ENCODE assay signal across 1 cellular context in the genomic region with DNA sequence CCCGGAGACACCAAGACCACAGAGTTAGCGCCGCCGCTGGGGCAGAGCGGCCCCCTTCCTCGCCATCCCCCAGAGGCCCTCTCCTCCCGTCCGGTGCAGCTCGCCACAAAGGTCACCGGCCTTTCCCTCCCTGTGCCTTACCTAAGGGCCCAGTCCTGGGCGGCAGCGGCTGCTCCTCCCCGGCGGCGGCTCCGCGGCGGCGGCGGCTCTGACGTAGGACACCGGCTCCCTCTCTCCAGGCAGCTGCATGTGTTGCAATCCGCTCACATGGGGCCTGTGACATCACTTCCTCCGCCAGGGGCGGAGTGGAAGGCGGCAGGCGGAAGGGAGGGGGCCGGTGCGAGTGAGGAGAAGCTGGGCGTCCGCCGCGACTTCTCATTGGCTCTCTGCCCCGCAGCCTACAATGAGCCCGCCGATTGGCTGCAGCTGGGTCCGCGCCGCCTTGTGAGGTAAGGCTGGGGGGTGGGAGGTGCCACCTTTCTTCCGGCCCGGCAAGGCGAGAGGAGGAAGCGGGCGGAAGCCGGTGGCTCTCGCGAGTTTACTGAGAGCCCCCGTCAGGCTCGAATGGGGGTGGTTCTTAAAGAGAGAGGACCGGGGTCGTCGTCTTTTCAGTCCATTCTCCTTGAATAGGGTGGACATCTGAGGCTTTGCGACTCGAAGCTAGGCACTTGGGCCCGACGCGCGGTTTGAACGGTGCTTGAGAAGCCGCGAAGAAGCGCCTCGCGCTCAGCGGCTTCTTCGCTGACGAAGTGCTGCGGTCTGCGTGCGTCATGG.
A peak's percentile ranks its signal among the peaks of the same experiment; 100 is the strongest.
TF ChIP-seq lines count a peak whose summit lies in the region.

Gene ETF1, minus strand, starts transcription at position 281 of the 774 bp plus-strand sequence. CDS start 318 bp downstream, outside the sequence.

TF ChIP-seq in HepG2, 621 proteins besides CTCF, POLR2A, EP300 and RAD21 (continued from another document and continues in another):
- TF ChIP-seq, protein P1, sequence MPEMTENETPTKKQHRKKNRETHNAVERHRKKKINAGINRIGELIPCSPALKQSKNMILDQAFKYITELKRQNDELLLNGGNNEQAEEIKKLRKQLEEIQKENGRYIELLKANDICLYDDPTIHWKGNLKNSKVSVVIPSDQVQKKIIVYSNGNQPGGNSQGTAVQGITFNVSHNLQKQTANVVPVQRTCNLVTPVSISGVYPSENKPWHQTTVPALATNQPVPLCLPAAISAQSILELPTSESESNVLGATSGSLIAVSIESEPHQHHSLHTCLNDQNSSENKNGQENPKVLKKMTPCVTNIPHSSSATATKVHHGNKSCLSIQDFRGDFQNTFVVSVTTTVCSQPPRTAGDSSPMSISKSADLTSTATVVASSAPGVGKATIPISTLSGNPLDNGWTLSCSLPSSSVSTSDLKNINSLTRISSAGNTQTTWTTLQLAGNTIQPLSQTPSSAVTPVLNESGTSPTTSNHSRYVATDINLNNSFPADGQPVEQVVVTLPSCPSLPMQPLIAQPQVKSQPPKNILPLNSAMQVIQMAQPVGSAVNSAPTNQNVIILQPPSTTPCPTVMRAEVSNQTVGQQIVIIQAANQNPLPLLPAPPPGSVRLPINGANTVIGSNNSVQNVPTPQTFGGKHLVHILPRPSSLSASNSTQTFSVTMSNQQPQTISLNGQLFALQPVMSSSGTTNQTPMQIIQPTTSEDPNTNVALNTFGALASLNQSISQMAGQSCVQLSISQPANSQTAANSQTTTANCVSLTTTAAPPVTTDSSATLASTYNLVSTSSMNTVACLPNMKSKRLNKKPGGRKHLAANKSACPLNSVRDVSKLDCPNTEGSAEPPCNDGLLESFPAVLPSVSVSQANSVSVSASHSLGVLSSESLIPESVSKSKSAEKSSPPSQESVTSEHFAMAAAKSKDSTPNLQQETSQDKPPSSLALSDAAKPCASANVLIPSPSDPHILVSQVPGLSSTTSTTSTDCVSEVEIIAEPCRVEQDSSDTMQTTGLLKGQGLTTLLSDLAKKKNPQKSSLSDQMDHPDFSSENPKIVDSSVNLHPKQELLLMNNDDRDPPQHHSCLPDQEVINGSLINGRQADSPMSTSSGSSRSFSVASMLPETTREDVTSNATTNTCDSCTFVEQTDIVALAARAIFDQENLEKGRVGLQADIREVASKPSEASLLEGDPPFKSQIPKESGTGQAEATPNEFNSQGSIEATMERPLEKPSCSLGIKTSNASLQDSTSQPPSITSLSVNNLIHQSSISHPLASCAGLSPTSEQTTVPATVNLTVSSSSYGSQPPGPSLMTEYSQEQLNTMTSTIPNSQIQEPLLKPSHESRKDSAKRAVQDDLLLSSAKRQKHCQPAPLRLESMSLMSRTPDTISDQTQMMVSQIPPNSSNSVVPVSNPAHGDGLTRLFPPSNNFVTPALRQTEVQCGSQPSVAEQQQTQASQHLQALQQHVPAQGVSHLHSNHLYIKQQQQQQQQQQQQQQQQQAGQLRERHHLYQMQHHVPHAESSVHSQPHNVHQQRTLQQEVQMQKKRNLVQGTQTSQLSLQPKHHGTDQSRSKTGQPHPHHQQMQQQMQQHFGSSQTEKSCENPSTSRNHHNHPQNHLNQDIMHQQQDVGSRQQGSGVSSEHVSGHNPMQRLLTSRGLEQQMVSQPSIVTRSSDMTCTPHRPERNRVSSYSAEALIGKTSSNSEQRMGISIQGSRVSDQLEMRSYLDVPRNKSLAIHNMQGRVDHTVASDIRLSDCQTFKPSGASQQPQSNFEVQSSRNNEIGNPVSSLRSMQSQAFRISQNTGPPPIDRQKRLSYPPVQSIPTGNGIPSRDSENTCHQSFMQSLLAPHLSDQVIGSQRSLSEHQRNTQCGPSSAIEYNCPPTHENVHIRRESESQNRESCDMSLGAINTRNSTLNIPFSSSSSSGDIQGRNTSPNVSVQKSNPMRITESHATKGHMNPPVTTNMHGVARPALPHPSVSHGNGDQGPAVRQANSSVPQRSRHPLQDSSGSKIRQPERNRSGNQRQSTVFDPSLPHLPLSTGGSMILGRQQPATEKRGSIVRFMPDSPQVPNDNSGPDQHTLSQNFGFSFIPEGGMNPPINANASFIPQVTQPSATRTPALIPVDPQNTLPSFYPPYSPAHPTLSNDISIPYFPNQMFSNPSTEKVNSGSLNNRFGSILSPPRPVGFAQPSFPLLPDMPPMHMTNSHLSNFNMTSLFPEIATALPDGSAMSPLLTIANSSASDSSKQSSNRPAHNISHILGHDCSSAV (CRISPR knock-in tag; IDR thresholded peaks at IDR 0.05; ENCODE audit: borderline replicate concordance) = no peak
- 0 out of 2 replicates have a peak, but pooled peaks have one; percentile 84 for TF ChIP-seq ZC3H13 (CRISPR knock-in tag; IDR thresholded peaks at IDR 0.05)
- TF ChIP-seq RXRA (CRISPR knock-in tag; IDR thresholded peaks at IDR 0.05) = peak; percentile 77
- TF ChIP-seq IKZF1 (IDR thresholded peaks at IDR 0.05) = no peak
- no peak; the same call in 1 of the 2 replicates for TF ChIP-seq ZNF431 (CRISPR knock-in tag; IDR thresholded peaks at IDR 0.05; ENCODE audit: borderline replicate concordance, low read depth)
- TF ChIP-seq TBX3 (IDR thresholded peaks at IDR 0.05; ENCODE audit: borderline replicate concordance) = peak; percentile 77; the same call in 1 of the 2 replicates
- TF ChIP-seq, protein P2, sequence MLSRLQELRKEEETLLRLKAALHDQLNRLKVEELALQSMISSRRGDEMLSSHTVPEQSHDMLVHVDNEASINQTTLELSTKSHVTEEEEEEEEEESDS (CRISPR knock-in tag; IDR thresholded peaks at IDR 0.05; ENCODE audit: borderline replicate concordance) = 0 out of 2 replicates have a peak, but pooled peaks have one; percentile 63
- no peak for TF ChIP-seq SMARCE1 (IDR thresholded peaks at IDR 0.05; ENCODE audit: borderline replicate concordance)
- TF ChIP-seq, protein P3, sequence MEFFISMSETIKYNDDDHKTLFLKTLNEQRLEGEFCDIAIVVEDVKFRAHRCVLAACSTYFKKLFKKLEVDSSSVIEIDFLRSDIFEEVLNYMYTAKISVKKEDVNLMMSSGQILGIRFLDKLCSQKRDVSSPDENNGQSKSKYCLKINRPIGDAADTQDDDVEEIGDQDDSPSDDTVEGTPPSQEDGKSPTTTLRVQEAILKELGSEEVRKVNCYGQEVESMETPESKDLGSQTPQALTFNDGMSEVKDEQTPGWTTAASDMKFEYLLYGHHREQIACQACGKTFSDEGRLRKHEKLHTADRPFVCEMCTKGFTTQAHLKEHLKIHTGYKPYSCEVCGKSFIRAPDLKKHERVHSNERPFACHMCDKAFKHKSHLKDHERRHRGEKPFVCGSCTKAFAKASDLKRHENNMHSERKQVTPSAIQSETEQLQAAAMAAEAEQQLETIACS (CRISPR knock-in tag; IDR thresholded peaks at IDR 0.05) = no peak
- TF ChIP-seq ATF7 (IDR thresholded peaks at IDR 0.05) = peak; percentile 71
- TF ChIP-seq ATF7 (CRISPR knock-in tag; IDR thresholded peaks at IDR 0.05) = peak; percentile 89
- TF ChIP-seq ZNF337 (CRISPR knock-in tag; IDR thresholded peaks at IDR 0.05; ENCODE audit: borderline replicate concordance, low read depth) = no peak
- TF ChIP-seq ZBTB1 (CRISPR knock-in tag; IDR thresholded peaks at IDR 0.05; ENCODE audit: borderline replicate concordance) = no peak
- TF ChIP-seq RBM39 (IDR thresholded peaks at IDR 0.05; ENCODE audit: low read depth, low read length, poor library complexity, severe bottlenecking) = peak; percentile 78
- TF ChIP-seq ZNF33B (CRISPR knock-in tag; IDR thresholded peaks at IDR 0.05) = no peak; the same call in 1 of the 2 replicates
- peak; percentile 45 for TF ChIP-seq ZEB1 (IDR thresholded peaks at IDR 0.05; ENCODE audit: insufficient replicate concordance, low read depth)
- no peak for TF ChIP-seq ZNF256 (CRISPR knock-in tag; conservative IDR thresholded peaks at IDR 0.05)
- TF ChIP-seq ZNF10 (CRISPR knock-in tag; IDR thresholded peaks at IDR 0.05; ENCODE audit: borderline replicate concordance, low read depth) = no peak
- no peak for TF ChIP-seq PHF21A (CRISPR knock-in tag; IDR thresholded peaks at IDR 0.05)
- peak; percentile 20; the same call in 1 of the 2 replicates for TF ChIP-seq ZNF329 (CRISPR knock-in tag; IDR thresholded peaks at IDR 0.05; ENCODE audit: low read depth)
- TF ChIP-seq JUNB (CRISPR knock-in tag; IDR thresholded peaks at IDR 0.05; ENCODE audit: borderline replicate concordance) = no peak
- 0 out of 2 replicates have a peak, but pooled peaks have one; percentile 52 for TF ChIP-seq ZNF12 (CRISPR knock-in tag; IDR thresholded peaks at IDR 0.05)
- TF ChIP-seq LBX2 (CRISPR knock-in tag; IDR thresholded peaks at IDR 0.05; ENCODE audit: borderline replicate concordance) = 0 out of 2 replicates have a peak, but pooled peaks have one; percentile 80
- TF ChIP-seq CEBPG (CRISPR knock-in tag; IDR thresholded peaks at IDR 0.05) = peak; percentile 99
- peak; percentile 49; the same call in 1 of the 2 replicates for TF ChIP-seq RFXAP (CRISPR knock-in tag; IDR thresholded peaks at IDR 0.05; ENCODE audit: borderline replicate concordance)
- TF ChIP-seq DDIT3 (CRISPR knock-in tag; IDR thresholded peaks at IDR 0.05) = no peak
- no peak for TF ChIP-seq TRIM24 (CRISPR knock-in tag; IDR thresholded peaks at IDR 0.05)
- TF ChIP-seq, protein P4, sequence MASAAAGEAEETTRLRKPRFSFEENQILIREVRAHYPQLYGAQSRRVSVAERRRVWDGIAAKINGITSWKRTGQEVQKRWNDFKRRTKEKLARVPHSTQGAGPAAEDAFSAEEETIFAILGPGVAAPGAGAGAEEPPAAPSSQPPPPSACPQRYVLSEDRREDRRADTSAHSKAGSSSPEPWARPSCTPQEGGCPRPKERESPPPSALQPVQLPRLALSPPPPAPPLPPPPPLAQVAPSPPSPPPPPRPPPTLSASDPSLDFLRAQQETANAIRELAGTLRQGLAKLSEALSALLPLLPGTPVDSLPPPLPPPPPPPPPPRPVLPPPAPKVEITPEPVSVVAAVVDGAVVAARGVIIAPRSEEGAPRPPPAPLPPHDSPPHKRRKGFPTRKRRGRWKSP (CRISPR knock-in tag; IDR thresholded peaks at IDR 0.05) = no peak; the same call in 1 of the 2 replicates
- peak; percentile 49 for TF ChIP-seq ARID5B (CRISPR knock-in tag; IDR thresholded peaks at IDR 0.05)
- TF ChIP-seq MED1 (CRISPR knock-in tag; IDR thresholded peaks at IDR 0.05) = peak; percentile 51; the same call in 1 of the 2 replicates
- TF ChIP-seq FOXP4 (CRISPR knock-in tag; IDR thresholded peaks at IDR 0.05) = peak; percentile 59
- TF ChIP-seq PHF20 (CRISPR knock-in tag; IDR thresholded peaks at IDR 0.05) = peak; percentile 83
- no peak for TF ChIP-seq NFE2 (CRISPR knock-in tag; IDR thresholded peaks at IDR 0.05)
- no peak for TF ChIP-seq RELA (CRISPR knock-in tag; IDR thresholded peaks at IDR 0.05)
- TF ChIP-seq RNF2 (conservative IDR thresholded peaks at IDR 0.05; ENCODE audit: low read depth) = no peak
- peak; percentile 100 for TF ChIP-seq CEBPB (IDR thresholded peaks at IDR 0.05; ENCODE audit: borderline replicate concordance, low read depth, low read length)
- TF ChIP-seq MTF2 (CRISPR knock-in tag; IDR thresholded peaks at IDR 0.05; ENCODE audit: borderline replicate concordance) = no peak
- TF ChIP-seq HCFC1 (IDR thresholded peaks at IDR 0.05; ENCODE audit: low read depth, low read length) = peak; percentile 34; the same call in 1 of the 2 replicates
- TF ChIP-seq GABPA (IDR thresholded peaks at IDR 0.05; ENCODE audit: low read depth, low read length) = peak; percentile 84
- TF ChIP-seq GABPA (CRISPR knock-in tag; IDR thresholded peaks at IDR 0.05; ENCODE audit: low read depth) = peak; percentile 94
- no peak for TF ChIP-seq SOX6 (IDR thresholded peaks at IDR 0.05)
- TF ChIP-seq SOX6 (CRISPR knock-in tag; IDR thresholded peaks at IDR 0.05) = peak; percentile 67; the same call in 1 of the 2 replicates
- peak; percentile 46; the same call in 1 of the 2 replicates for TF ChIP-seq ZNF264 (CRISPR knock-in tag; IDR thresholded peaks at IDR 0.05)
- TF ChIP-seq SMAD1 (CRISPR knock-in tag; IDR thresholded peaks at IDR 0.05; ENCODE audit: borderline replicate concordance, low read depth) = peak; percentile 95
- TF ChIP-seq MBNL3 (CRISPR knock-in tag; conservative IDR thresholded peaks at IDR 0.05) = no peak
- TF ChIP-seq KLF12 (CRISPR knock-in tag; IDR thresholded peaks at IDR 0.05; ENCODE audit: borderline replicate concordance) = 0 out of 2 replicates have a peak, but pooled peaks have one; percentile 60
